ENCODE assay signal across 8 cellular contexts in genomic region chr17:51259574-51260236, GRCh38. TPM values are rescaled to one million over a fixed set of nuclear protein-coding genes. Genes with fewer than 3 reads are reported as not detected.
DNase-seq lines count a peak whose midpoint lies in the region; ATAC-seq and TF ChIP-seq lines count a peak whose summit lies in the region.

Gene MBTD1, minus strand, starts transcription at chr17:51260049. Its CDS starts 34,888 bp downstream, at chr17:51225161.

- H3K4me1 Mint-ChIP-seq in GM23338 (peaks cover 34% of the 10 kb centered on the region), natural killer cell (peaks cover 43 to 52% of the 10 kb centered on the region in 2 donors)

- no peaks in the 10 kb centered on the region for H3K9me2 ChIP-seq in GM23338 (ENCODE audit: insufficient read depth)

- H3K9me3 Mint-ChIP-seq in GM23338 (no peaks in the 10 kb centered on the region), natural killer cell (no peaks in the 10 kb centered on the region)

- peak within 1 kb of the TSS; percentile 99 for H3K4me2 ChIP-seq in GM23338

- no peaks in the 10 kb centered on the region for H3K9me3 ChIP-seq in RWPE2 (ENCODE audit: severe bottlenecking)

- H3K27me3 ChIP-seq in GM23338 (ENCODE audit: insufficient read depth) = no peaks in the 10 kb centered on the region
- no peaks in the 10 kb centered on the region for H3K27me3 ChIP-seq in RWPE2 (ENCODE audit: insufficient read depth, poor library complexity, severe bottlenecking)

- H3K4me3 ChIP-seq in GM23338 (peak within 1 kb of the TSS; percentile 98), LNCaP clone FGC (ENCODE audit: low read depth, low read length) (peak within 1 kb of the TSS; percentile 90), RWPE2 (ENCODE audit: severe bottlenecking) (peak within 1 kb of the TSS; percentile 75), fibroblast of pulmonary artery (replicated peaks; ENCODE audit: low read depth, low read length) (peak within 1 kb of the TSS; percentile 87)

- DNase-seq in DMS79 treated with DMSO at 0.1 percent for 48 hours (lab: John Stamatoyannopoulos, UW) (peak; percentile 98), GM23338 (ENCODE audit: low spot score) (peak; percentile 98), LNCaP clone FGC (ENCODE audit: low read depth) (peak; percentile 88), RWPE2 (ENCODE audit: low spot score) (peak; percentile 96), fibroblast of pulmonary artery (ENCODE audit: low read depth) (peak; percentile 97), natural killer cell (peak; percentile 93)
- peak; percentile 90 for DNase-seq in activated T-helper 9 cell treated with anti-CD3 and anti-CD28 coated beads, Interleukin-2, amount 50 U/mL, for 16 hours (ENCODE audit: low read depth)
- DNase-seq in stimulated activated naive CD4-positive, alpha-beta T cell (lab: John Stamatoyannopoulos, UW) = peak; percentile 93 to 100 (median 98)

- ATAC-seq in GM23338 = peak; percentile 89
- peak; percentile 89 for ATAC-seq in RWPE2 (ENCODE audit: low read depth)
- peak; percentile 85 to 93 (median 86) for ATAC-seq in natural killer cell

- TF ChIP-seq CTCF in GM23338 (conservative IDR thresholded peaks at IDR 0.05; ENCODE audit: low read depth in 2 of 2) = no peak
- TF ChIP-seq CTCF in LNCaP clone FGC (IDR thresholded peaks at IDR 0.05; ENCODE audit: control insufficient read depth, extremely low read depth, insufficient read depth) = no peak
- no peak for TF ChIP-seq CTCF in RWPE2 (IDR thresholded peaks at IDR 0.05; ENCODE audit: poor library complexity, severe bottlenecking)
- no peak for TF ChIP-seq CTCF in fibroblast of pulmonary artery (IDR thresholded peaks at IDR 0.05; ENCODE audit: low read length, missing control alignments)
- TF ChIP-seq CTCF in natural killer cell (IDR thresholded peaks at IDR 0.05) = no peak

- no peak within 1 kb of the TSS; the same call in 1 of the 2 replicates for H2AFZ ChIP-seq in GM23338

- H3K79me2 ChIP-seq in GM23338 (replicated peaks; ENCODE audit: insufficient read depth) = peaks cover 88% of the 10 kb centered on the region

- H3K4me3 Mint-ChIP-seq in GM23338 (peak within 1 kb of the TSS; percentile 89), natural killer cell (peak within 1 kb of the TSS; percentile 94)

- H3K27ac Mint-ChIP-seq in GM23338 = peak within 1 kb of the TSS; percentile 99
- H3K27ac Mint-ChIP-seq in natural killer cell = peak within 1 kb of the TSS; percentile 91 to 97

- H3K27me3 Mint-ChIP-seq in GM23338 (ENCODE audit: insufficient read depth, low read depth, poor library complexity) (peaks cover 6% of the 10 kb centered on the region), natural killer cell (ENCODE audit: low read depth in 2 of 2) (no peaks in the 10 kb centered on the region)

- H3K36me3 ChIP-seq in GM23338 (ENCODE audit: insufficient read depth) (peaks cover 25% of the 10 kb centered on the region), RWPE2 (ENCODE audit: low read depth) (peaks cover 42% of the 10 kb centered on the region)

- intact Hi-C loops in natural killer cell (cut with micrococcal nuclease) = loop anchor here (1.0 to 5.0 kb wide), 3 partner anchors 93 to 138 kb away; partner anchors contain the start of genes NME1 and NME2

- no peaks in the 10 kb centered on the region; the same call in 1 of the 2 replicates for H3F3A ChIP-seq in GM23338 (replicated peaks; ENCODE audit: low read depth)

- H3K36me3 Mint-ChIP-seq in GM23338 (ENCODE audit: low read depth) (peaks cover 74% of the 10 kb centered on the region), natural killer cell (no peaks in the 10 kb centered on the region)

- H3K4me1 ChIP-seq in GM23338 (ENCODE audit: insufficient read depth) (peaks cover 16% of the 10 kb centered on the region), RWPE2 (ENCODE audit: insufficient read depth, poor library complexity, severe bottlenecking) (peaks cover 26% of the 10 kb centered on the region)

- peak within 1 kb of the TSS; percentile 99 for H3K27ac ChIP-seq in GM23338 (ENCODE audit: low read depth)
- peak within 1 kb of the TSS; percentile 57 for H3K27ac ChIP-seq in RWPE2 (ENCODE audit: poor library complexity, severe bottlenecking)

- peaks cover 46% of the 10 kb centered on the region for H4K20me1 ChIP-seq in GM23338 (replicated peaks; ENCODE audit: insufficient read depth)

TF ChIP-seq in GM23338, 12 proteins besides CTCF, POLR2A, EP300 and RAD21:
- no peak for TF ChIP-seq NANOG (IDR thresholded peaks at IDR 0.05; ENCODE audit: borderline replicate concordance)
- TF ChIP-seq POLR2AphosphoS5 (IDR thresholded peaks at IDR 0.05; ENCODE audit: low read depth) = no peak; the same call in 1 of the 2 replicates
- no peak for TF ChIP-seq EZH2phosphoT487 (IDR thresholded peaks at IDR 0.05; ENCODE audit: unreplicated experiment)
- TF ChIP-seq ZNF331 (CRISPR knock-in tag; IDR thresholded peaks at IDR 0.05; ENCODE audit: low read depth) = no peak; the same call in 1 of the 2 replicates
- no peak for TF ChIP-seq REST (IDR thresholded peaks at IDR 0.05; ENCODE audit: unreplicated experiment)
- TF ChIP-seq ZNF114 (CRISPR knock-in tag; IDR thresholded peaks at IDR 0.05) = no peak
- no peak for TF ChIP-seq CREB1 (CRISPR knock-in tag; IDR thresholded peaks at IDR 0.05; ENCODE audit: low read depth)
- no peak for TF ChIP-seq STAT1 (IDR thresholded peaks at IDR 0.05; ENCODE audit: unreplicated experiment)
- TF ChIP-seq JUNB (IDR thresholded peaks at IDR 0.05; ENCODE audit: unreplicated experiment) = no peak
- no peak for TF ChIP-seq EZH2 (IDR thresholded peaks at IDR 0.05; ENCODE audit: low read depth, unreplicated experiment)

RNA-seq across cellular contexts. Expression of gene MBTD1, which starts in this region (rescaled TPM):
- total RNA-seq in GM23338 (2014; rRNA removed; shearing (Covaris generic)) = 62.0 and 63.9 TPM in 2 replicates
- 17.4 and 19.1 TPM in 2 replicates for polyA plus RNA-seq in GM23338 (2016; fragmentation: Nextera tagmentation; extraction: Ambion mirVana)
- 10 to 100 TPM; 24.6 to 32.4 (median 28.8) TPM for total RNA-seq in natural killer cell

Comparison
In these comparisons a context has a peak if more than half of its experiments do, and no peak if none do; other contexts are left out.
1. Peak in every context shown above with its lines: DNase-seq, ATAC-seq, H3K4me3 ChIP-seq and H3K27ac ChIP-seq.